ENCODE assay signal across 10 cellular contexts in the genomic region with DNA sequence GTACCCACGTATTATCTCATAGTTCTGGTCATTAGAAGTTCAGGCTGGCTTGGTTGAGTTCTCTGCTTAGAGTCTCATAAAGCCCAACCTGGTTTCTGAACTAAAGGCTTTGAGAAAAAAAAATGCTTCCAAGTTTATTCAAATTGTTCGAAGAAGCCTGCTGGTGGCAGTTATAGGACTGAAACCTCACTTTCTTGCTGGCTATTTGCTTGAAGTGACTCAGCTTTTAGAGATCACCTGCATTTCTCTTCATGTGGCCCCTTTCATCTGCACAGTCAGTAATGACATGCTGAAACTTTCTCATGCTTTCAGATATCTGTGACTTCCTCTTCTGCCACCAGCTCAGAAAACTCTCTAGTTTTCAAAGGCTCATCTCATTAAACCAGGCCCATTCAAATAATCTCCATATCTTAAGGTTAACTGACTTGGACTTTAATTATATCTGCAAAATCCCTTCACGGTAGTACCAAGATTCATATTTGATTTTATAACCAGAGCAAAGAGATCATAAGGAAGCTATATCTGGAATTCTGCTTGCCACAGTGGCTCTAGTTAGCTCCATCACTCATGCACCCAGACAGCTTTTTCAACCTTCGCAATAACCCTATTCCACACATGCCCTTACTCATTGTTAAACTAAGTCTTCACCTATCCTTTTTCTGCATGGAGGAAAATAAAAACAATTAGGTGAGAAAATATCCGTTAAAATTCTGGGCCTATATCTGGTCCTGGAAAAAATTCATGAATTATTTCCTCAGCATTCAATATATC.
DNase-seq lines count a peak whose midpoint lies in the region; ATAC-seq, FAIRE-seq and TF ChIP-seq lines count a peak whose summit lies in the region.
"Had no signal": no experiment of that assay in that cellular context is flagged by ENCODE, and none has a peak within 500 bp of the region (broad histone marks: within the 10 kb centered on the region; RNA-seq: fewer than 3 reads in every experiment).

No MANE protein-coding gene starts in this region.

- no peak overlapping the region for H3K4me2 ChIP-seq in K562 (ENCODE audit: insufficient read depth, low read length)

- intact Hi-C loops in K562 (cut with micrococcal nuclease), result no loop called here

- TF ChIP-seq CTCF in K562 (IDR thresholded peaks at IDR 0.05 in 2 of 3, conservative IDR thresholded peaks at IDR 0.05 in 1 of 3; ENCODE audit: insufficient read depth in 2 of 3, low read depth in 1 of 3, low read length in 3 of 3), result no peak

- no peaks in the 10 kb centered on the region for H3K9me1 ChIP-seq in K562 (ENCODE audit: control insufficient read depth, insufficient read depth, low read length)

- no peak overlapping the region for H3K4me3 ChIP-seq in K562
- H3K4me3 ChIP-seq: vagina had no signal

- no peaks in the 10 kb centered on the region for H3K36me3 ChIP-seq in K562 (ENCODE audit: control insufficient read depth, insufficient read depth, low read length)
- H3K36me3 ChIP-seq: vagina had no signal

- no peaks in the 10 kb centered on the region for H3K4me1 ChIP-seq in K562 (replicated peaks in 1 of 2; ENCODE audit: control insufficient read depth in 2 of 2, insufficient read depth in 2 of 2, low read length in 2 of 2)
- H3K4me1 ChIP-seq: vagina had no signal

- ATAC-seq in GM18519 (IDR thresholded peaks at IDR 0.05; ENCODE audit: low FRiP score, unreplicated experiment) (peak; percentile 85), GM21447 (IDR thresholded peaks at IDR 0.05; ENCODE audit: unreplicated experiment) (peak; percentile 91), HG03457 (IDR thresholded peaks at IDR 0.05; ENCODE audit: unreplicated experiment) (peak; percentile 76), K562 (no peak)

- BruUV-seq in K562 (replicated peaks; lab: Mats Ljungman, UMichigan), result no TSS peak

- peak in 1 of 4 experiments; percentile 1 for DNase-seq in K562 (ENCODE audit: extremely low read depth in 1 of 4, low spot score in 3 of 4)
- DNase-seq in C1 segment of cervical spinal cord (lab: John Stamatoyannopoulos, UW), result no peak
- no peak for DNase-seq in retina
- no peak for DNase-seq in NCI-H2107 (lab: John Stamatoyannopoulos, UW)
- no peak for DNase-seq in NCI-H82 (lab: John Stamatoyannopoulos, UW)
- DNase-seq: GOT3 had no signal

- H3K9ac ChIP-seq in K562 (ENCODE audit: insufficient read depth in 1 of 2, low read depth in 2 of 2, low read length in 2 of 2), result no peak overlapping the region

- CTCF ChIA-PET in K562 (lab: Yijun Ruan, JAX; ENCODE audit: low intra/inter-chr PET ratio), result no interaction called here

- POLR2A ChIA-PET in K562 (lab: Yijun Ruan, JAX), result no interaction called here

- no peaks in the 10 kb centered on the region for H3K9me3 ChIP-seq in K562 (replicated peaks; ENCODE audit: control insufficient read depth, insufficient read depth, low read depth, low read length)
- H3K9me3 ChIP-seq: vagina had no signal

- TF ChIP-seq RAD21 in K562 (CRISPR knock-in tag; conservative IDR thresholded peaks at IDR 0.05 in 1 of 2, IDR thresholded peaks at IDR 0.05 in 1 of 2), result no peak

- in situ Hi-C loops in K562 (cut with MboI), result no loop called here

- H3K27me3 ChIP-seq in K562 (ENCODE audit: control insufficient read depth in 2 of 2, insufficient read depth in 2 of 2, low read length in 2 of 2), result no peaks in the 10 kb centered on the region
- H3K27me3 ChIP-seq: vagina had no signal

- H3K27ac ChIP-seq in K562 (ENCODE audit: extremely low read depth, low read depth, low read length), result no peak overlapping the region
- H3K27ac ChIP-seq: vagina had no signal

- 14% methylated on average over 5 of the region's 5 CpGs for WGBS in K562 (ENCODE audit: insufficient coverage, low coverage, missing lambda C conversion rate)

- no peak for FAIRE-seq in K562 (lab: Jason Lieb, UNC)

- no peak for TF ChIP-seq POLR2A in K562 (conservative IDR thresholded peaks at IDR 0.05)

- H4K20me1 ChIP-seq in K562 (replicated peaks; ENCODE audit: control insufficient read depth, insufficient read depth, low read length), result no peaks in the 10 kb centered on the region

- H3K79me2 ChIP-seq in K562 (ENCODE audit: control insufficient read depth, insufficient read depth, low read length), result no peaks in the 10 kb centered on the region

- no peak overlapping the region for H2AFZ ChIP-seq in K562 (ENCODE audit: low read depth, low read length)

- no peak for TF ChIP-seq EP300 in K562 (IDR thresholded peaks at IDR 0.05; ENCODE audit: low read length)

TF ChIP-seq in K562, 482 proteins besides CTCF, POLR2A, EP300 and RAD21:
- TF ChIP-seq, protein P1, sequence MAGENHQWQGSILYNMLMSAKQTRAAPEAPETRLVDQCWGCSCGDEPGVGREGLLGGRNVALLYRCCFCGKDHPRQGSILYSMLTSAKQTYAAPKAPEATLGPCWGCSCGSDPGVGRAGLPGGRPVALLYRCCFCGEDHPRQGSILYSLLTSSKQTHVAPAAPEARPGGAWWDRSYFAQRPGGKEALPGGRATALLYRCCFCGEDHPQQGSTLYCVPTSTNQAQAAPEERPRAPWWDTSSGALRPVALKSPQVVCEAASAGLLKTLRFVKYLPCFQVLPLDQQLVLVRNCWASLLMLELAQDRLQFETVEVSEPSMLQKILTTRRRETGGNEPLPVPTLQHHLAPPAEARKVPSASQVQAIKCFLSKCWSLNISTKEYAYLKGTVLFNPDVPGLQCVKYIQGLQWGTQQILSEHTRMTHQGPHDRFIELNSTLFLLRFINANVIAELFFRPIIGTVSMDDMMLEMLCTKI (IDR thresholded peaks at IDR 0.05; ENCODE audit: partially characterized antibody), result no peak
- TF ChIP-seq FOXJ2 (tag; IDR thresholded peaks at IDR 0.05) (no peak), NFE2 (IDR thresholded peaks at IDR 0.05; ENCODE audit: low read depth) (peak; percentile 53; the same call in 1 of the 2 replicates)
TF ChIP-seq in K562: peak in this region for 1.
